12 cellular contexts compared by ENCODE assay signal in the genomic region with DNA sequence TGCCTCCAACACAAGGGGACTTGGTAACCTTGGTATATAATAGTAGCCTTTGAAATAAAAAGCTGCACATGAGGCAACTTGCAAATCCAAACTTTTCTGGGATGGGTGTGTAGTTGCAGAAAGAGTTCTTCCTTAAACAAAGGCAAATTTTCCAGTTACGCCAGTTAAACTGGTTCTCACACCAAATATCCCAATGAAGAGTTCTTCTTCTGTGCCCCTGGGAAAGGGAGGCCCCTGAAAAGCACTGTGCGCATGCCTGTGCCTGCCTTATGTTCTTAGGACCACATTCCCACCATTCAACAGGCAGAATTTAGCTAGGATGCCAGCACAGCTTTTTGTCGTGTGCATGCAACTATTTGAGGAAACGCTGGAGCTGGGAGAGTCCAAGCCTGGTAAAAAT.
DNase-seq lines count a peak whose midpoint lies in the region; ATAC-seq and TF ChIP-seq lines count a peak whose summit lies in the region.
"Had no signal": no experiment of that assay in that cellular context is flagged by ENCODE, and none has a peak within 500 bp of the region (broad histone marks: within the 10 kb centered on the region; RNA-seq: fewer than 3 reads in every experiment).

No MANE protein-coding gene starts in this region.

- 0 out of 2 replicates have a peak, but pooled peaks cover 4% of the 10 kb centered on the region for H3K9me2 ChIP-seq in GM23338 (ENCODE audit: insufficient read depth)
- H3K9me2 ChIP-seq in PC-3 (replicated peaks; ENCODE audit: low read length): no peaks in the 10 kb centered on the region

- H2AFZ ChIP-seq in GM23338: peak overlapping the region; percentile 48; the same call in 1 of the 2 replicates
- no peak overlapping the region for H2AFZ ChIP-seq in PC-3 (ENCODE audit: low read length)
- no peak overlapping the region for H2AFZ ChIP-seq in trophoblast cell (ENCODE audit: insufficient read depth, low read length, poor library complexity)

- H2BK12ac ChIP-seq in trophoblast cell (ENCODE audit: low read length): no peak overlapping the region

- no peaks in the 10 kb centered on the region for H3K36me3 Mint-ChIP-seq in GM23338 (ENCODE audit: low read depth)
- no peaks in the 10 kb centered on the region for H3K36me3 Mint-ChIP-seq in immature natural killer cell

- POLR2A ChIA-PET in PC-3 (lab: Charles Lee; ENCODE audit: unreplicated experiment): no interaction called here

- intact Hi-C loops in PC-3 (cut with micrococcal nuclease): no loop called here

- no peak overlapping the region for H2BK120ac ChIP-seq in trophoblast cell (ENCODE audit: insufficient read depth, low read length, poor library complexity)

- DNase-seq in GM23338 (ENCODE audit: low spot score) (no peak), PC-3 (peak; percentile 10), trophoblast cell (peak; percentile 5 to 46), NCI-H524 (lab: John Stamatoyannopoulos, UW) (no peak), immature natural killer cell (no peak), HuH-7 (ENCODE audit: low spot score) (no peak), islet precursor cell (no peak)
- DNase-seq: C1 segment of cervical spinal cord; CD4-positive, alpha-beta T cell had no signal

- no peak overlapping the region for H3K18ac ChIP-seq in trophoblast cell (ENCODE audit: low read length)

- no peak overlapping the region for H3K23ac ChIP-seq in trophoblast cell (ENCODE audit: low read length)

- no peaks in the 10 kb centered on the region for H3K79me2 ChIP-seq in GM23338 (replicated peaks; ENCODE audit: insufficient read depth)
- no peaks in the 10 kb centered on the region for H3K79me2 ChIP-seq in PC-3 (ENCODE audit: low read length)
- H3K79me2 ChIP-seq in trophoblast cell (ENCODE audit: control insufficient read depth, insufficient read depth, low read length, poor library complexity): no peaks in the 10 kb centered on the region

- H3K4me3 ChIP-seq in GM23338 (no peak overlapping the region), PC-3 (ENCODE audit: low read length) (no peak overlapping the region), esophagus (ENCODE audit: low read depth in 1 of 2, low read length in 2 of 2) (no peak overlapping the region), trophoblast cell (ENCODE audit: low read depth, low read length) (no peak overlapping the region)

- H3K4me3 Mint-ChIP-seq in GM23338 (no peak overlapping the region), immature natural killer cell (no peak overlapping the region)
- H3K4me3 Mint-ChIP-seq: B cell; CD4-positive, alpha-beta T cell had no signal

- no peaks in the 10 kb centered on the region for H3K27me3 Mint-ChIP-seq in GM23338 (ENCODE audit: insufficient read depth, low read depth, poor library complexity)
- peaks cover 0 to 3% (median 2%) of the 10 kb centered on the region in 3 donors for H3K27me3 Mint-ChIP-seq in immature natural killer cell (ENCODE audit: low read depth in 3 of 3)
- H3K27me3 Mint-ChIP-seq: B cell; CD4-positive, alpha-beta T cell had no signal

- WGBS in esophagus, 2 donors: 41 to 65% methylated on average over 4 of the region's 4 CpGs
- WGBS in trophoblast cell (ENCODE audit: extremely low coverage, insufficient coverage, insufficient read length): no CpG with 5 or more reads among the region's 4 CpGs

- H3K14ac ChIP-seq in trophoblast cell (ENCODE audit: low read length): no peak overlapping the region

- no peak overlapping the region for H3K9ac ChIP-seq in PC-3 (ENCODE audit: low read length)
- no peak overlapping the region for H3K9ac ChIP-seq in trophoblast cell (ENCODE audit: low read length)

- no peak overlapping the region for H4K12ac ChIP-seq in trophoblast cell (ENCODE audit: low read depth, low read length)

- no peak overlapping the region for H4K91ac ChIP-seq in trophoblast cell (ENCODE audit: low read depth, low read length)

- H2AK5ac ChIP-seq in trophoblast cell (ENCODE audit: low read length): no peak overlapping the region

- no peak overlapping the region for H2BK5ac ChIP-seq in trophoblast cell (ENCODE audit: low read depth, low read length, poor library complexity)

- ATAC-seq in GM23338 (no peak), PC-3 (no peak)
- ATAC-seq: HCT116 had no signal

- H3K27ac Mint-ChIP-seq in GM23338: no peak overlapping the region
- no peak overlapping the region for H3K27ac Mint-ChIP-seq in immature natural killer cell
- H3K27ac Mint-ChIP-seq: B cell; CD4-positive, alpha-beta T cell had no signal

- H3K9me3 Mint-ChIP-seq in GM23338 (no peaks in the 10 kb centered on the region), immature natural killer cell (no peaks in the 10 kb centered on the region)
- H3K9me3 Mint-ChIP-seq: CD4-positive, alpha-beta T cell had no signal

- no peaks in the 10 kb centered on the region for H4K20me1 ChIP-seq in GM23338 (replicated peaks; ENCODE audit: insufficient read depth)
- no peaks in the 10 kb centered on the region for H4K20me1 ChIP-seq in PC-3 (ENCODE audit: low read length)

- H3K27ac ChIP-seq in GM23338 (ENCODE audit: low read depth) (no peak overlapping the region), PC-3 (ENCODE audit: low read length) (no peak overlapping the region), esophagus (ENCODE audit: low read depth in 2 of 2, low read length in 1 of 2) (peak overlapping the region; percentile 57 to 78), trophoblast cell (ENCODE audit: low read depth, low read length) (no peak overlapping the region)

- no peaks in the 10 kb centered on the region for H3K79me1 ChIP-seq in trophoblast cell (ENCODE audit: low read length)

- H3K4me1 Mint-ChIP-seq in GM23338 (peaks cover 3% of the 10 kb centered on the region; the same call in 2 of the 3 replicates), immature natural killer cell (no peaks in the 10 kb centered on the region)
- H3K4me1 Mint-ChIP-seq: B cell had no signal

- H3K36me3 ChIP-seq in GM23338 (ENCODE audit: insufficient read depth): no peaks in the 10 kb centered on the region
- no peaks in the 10 kb centered on the region for H3K36me3 ChIP-seq in PC-3 (ENCODE audit: low read depth, low read length)
- no peaks in the 10 kb centered on the region for H3K36me3 ChIP-seq in esophagus (ENCODE audit: control insufficient read depth in 2 of 2, insufficient read depth in 2 of 2, low read length in 1 of 2)
- H3K36me3 ChIP-seq in trophoblast cell (ENCODE audit: control insufficient read depth in 1 of 2, insufficient read depth in 2 of 2, low read length in 2 of 2): no peaks in the 10 kb centered on the region

- no peaks in the 10 kb centered on the region for H3K4me1 ChIP-seq in GM23338 (ENCODE audit: insufficient read depth)
- H3K4me1 ChIP-seq in PC-3 (ENCODE audit: insufficient read depth, low read length): no peaks in the 10 kb centered on the region; the same call in 1 of the 2 replicates
- H3K4me1 ChIP-seq in esophagus (ENCODE audit: control insufficient read depth in 2 of 2, insufficient read depth in 2 of 2, low read length in 1 of 2): peaks cover 0 to 8% of the 10 kb centered on the region in 2 donors
- H3K4me1 ChIP-seq in trophoblast cell (ENCODE audit: control insufficient read depth in 1 of 2, insufficient read depth in 2 of 2, low read length in 2 of 2): peaks cover 5 to 7% of the 10 kb centered on the region in 2 experiments

- TF ChIP-seq CTCF in GM23338 (conservative IDR thresholded peaks at IDR 0.05; ENCODE audit: low read depth in 2 of 2): no peak
- TF ChIP-seq CTCF in PC-3 (conservative IDR thresholded peaks at IDR 0.05; ENCODE audit: low read depth, low read length): no peak

- H3K27me3 ChIP-seq in GM23338 (ENCODE audit: insufficient read depth): no peaks in the 10 kb centered on the region
- no peaks in the 10 kb centered on the region for H3K27me3 ChIP-seq in PC-3 (ENCODE audit: low read length)
- no peaks in the 10 kb centered on the region for H3K27me3 ChIP-seq in esophagus (ENCODE audit: control insufficient read depth in 1 of 2, insufficient read depth in 2 of 2, low read length in 2 of 2)
- H3K27me3 ChIP-seq in trophoblast cell (ENCODE audit: insufficient read depth, low read length): no peaks in the 10 kb centered on the region

- H3F3A ChIP-seq in GM23338 (replicated peaks; ENCODE audit: low read depth) (no peaks in the 10 kb centered on the region), PC-3 (ENCODE audit: low read length, unreplicated experiment) (no peaks in the 10 kb centered on the region)

- no peak overlapping the region for H3K4me2 ChIP-seq in GM23338
- no peak overlapping the region for H3K4me2 ChIP-seq in PC-3 (ENCODE audit: low read length)
- H3K4me2 ChIP-seq in trophoblast cell (ENCODE audit: low read length): peak overlapping the region; percentile 37

- no peak overlapping the region for H3K4ac ChIP-seq in trophoblast cell (ENCODE audit: low read depth, low read length)

- CTCF ChIA-PET in PC-3 (lab: Charles Lee): no interaction called here

- BruUV-seq in PC-3 (replicated peaks; lab: Mats Ljungman, UMichigan): no TSS peak

- no peaks in the 10 kb centered on the region for H3K9me3 ChIP-seq in PC-3 (ENCODE audit: low read length)
- no peaks in the 10 kb centered on the region for H3K9me3 ChIP-seq in esophagus (ENCODE audit: control insufficient read depth in 2 of 2, insufficient read depth in 1 of 2, low read depth in 1 of 2, low read length in 1 of 2)
- no peaks in the 10 kb centered on the region for H3K9me3 ChIP-seq in trophoblast cell (ENCODE audit: insufficient read depth, low read depth, low read length)

- H4K8ac ChIP-seq in trophoblast cell (ENCODE audit: low read depth, low read length): no peak overlapping the region

TF ChIP-seq in GM23338, 12 proteins besides CTCF, POLR2A, EP300 and RAD21 (continues in another document):
- TF ChIP-seq ZNF114 (CRISPR knock-in tag; IDR thresholded peaks at IDR 0.05) (no peak), ZNF331 (CRISPR knock-in tag; IDR thresholded peaks at IDR 0.05; ENCODE audit: low read depth) (no peak), POLR2AphosphoS5 (IDR thresholded peaks at IDR 0.05; ENCODE audit: low read depth) (no peak), CREB1 (CRISPR knock-in tag; IDR thresholded peaks at IDR 0.05; ENCODE audit: low read depth) (no peak), NANOG (IDR thresholded peaks at IDR 0.05; ENCODE audit: borderline replicate concordance) (no peak)
- TF ChIP-seq, protein P1, sequence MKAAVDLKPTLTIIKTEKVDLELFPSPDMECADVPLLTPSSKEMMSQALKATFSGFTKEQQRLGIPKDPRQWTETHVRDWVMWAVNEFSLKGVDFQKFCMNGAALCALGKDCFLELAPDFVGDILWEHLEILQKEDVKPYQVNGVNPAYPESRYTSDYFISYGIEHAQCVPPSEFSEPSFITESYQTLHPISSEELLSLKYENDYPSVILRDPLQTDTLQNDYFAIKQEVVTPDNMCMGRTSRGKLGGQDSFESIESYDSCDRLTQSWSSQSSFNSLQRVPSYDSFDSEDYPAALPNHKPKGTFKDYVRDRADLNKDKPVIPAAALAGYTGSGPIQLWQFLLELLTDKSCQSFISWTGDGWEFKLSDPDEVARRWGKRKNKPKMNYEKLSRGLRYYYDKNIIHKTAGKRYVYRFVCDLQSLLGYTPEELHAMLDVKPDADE (IDR thresholded peaks at IDR 0.05): no peak

Comparison
In these comparisons a context has a peak if more than half of its experiments do, and no peak if none do; other contexts are left out.
1. DNase-seq: peak in PC-3 (single experiment) and trophoblast cell (2 of 2); none in GM23338 (single experiment), NCI-H524 (0 of 2), immature natural killer cell (0 of 3), HuH-7 (single experiment) and islet precursor cell (single experiment).
2. H3K27ac ChIP-seq: peak in esophagus (2 of 2); none in GM23338 (single experiment), PC-3 (single experiment) and trophoblast cell (single experiment).